ENCODE assay signal across 1 cellular context in genomic region chrX:14039344-14039743, GRCh38.
TF ChIP-seq lines count a peak whose summit lies in the region.

No MANE protein-coding gene starts in this region.

TF ChIP-seq in GM12878, 131 proteins besides CTCF, POLR2A, EP300 and RAD21 (continued from another document):
- TF ChIP-seq PBX3 (IDR thresholded peaks at IDR 0.05; ENCODE audit: insufficient replicate concordance, low read depth, low read length) (peak; percentile 96), SPI1 (IDR thresholded peaks at IDR 0.05; ENCODE audit: borderline replicate concordance, insufficient read depth, low read depth, low read length) (peak; percentile 60; the same call in 1 of the 2 replicates), ESRRA (IDR thresholded peaks at IDR 0.05; ENCODE audit: low read length) (no peak), ZBTB40 (IDR thresholded peaks at IDR 0.05; ENCODE audit: borderline replicate concordance) (no peak)
